ENCODE assay signal across 25 cellular contexts in the genomic region with DNA sequence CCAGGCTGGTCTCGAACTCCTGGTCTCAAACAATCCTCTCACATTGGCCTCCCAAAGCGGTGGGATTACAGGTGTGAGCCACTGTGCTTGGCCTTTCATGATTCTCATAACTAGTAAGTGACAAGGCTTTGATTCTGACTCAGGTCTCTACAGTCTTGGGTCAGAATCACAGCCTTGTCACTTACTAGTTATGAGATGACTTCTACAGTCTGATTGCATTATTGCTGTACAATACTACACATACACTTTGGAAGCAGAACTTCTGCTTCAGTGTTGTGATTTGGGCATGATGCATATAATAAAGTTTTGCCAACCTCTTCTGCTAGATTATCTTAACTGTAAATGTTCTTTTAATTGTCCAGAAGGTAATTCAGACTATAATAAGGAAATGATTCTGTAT.
DNase-seq lines count a peak whose midpoint lies in the region; ATAC-seq, FAIRE-seq and TF ChIP-seq lines count a peak whose summit lies in the region.
"Had no signal": no experiment of that assay in that cellular context is flagged by ENCODE, and none has a peak within 500 bp of the region (broad histone marks: within the 10 kb centered on the region; RNA-seq: fewer than 3 reads in every experiment).

No MANE protein-coding gene starts in this region.

- peaks cover 63% of the 10 kb centered on the region for H3K4me1 Mint-ChIP-seq in activated CD4-positive, alpha-beta T cell treated with anti-CD3 and anti-CD28 coated beads for 36 hours

- no peak overlapping the region for H3K27ac ChIP-seq in keratinocyte (ENCODE audit: control insufficient read depth, insufficient read depth, low read length)
- H3K27ac ChIP-seq in body of pancreas: no peak overlapping the region
- H3K27ac ChIP-seq: ovary, sigmoid colon had no signal

- in situ Hi-C loops in KBM-7 (cut with MboI; ENCODE audit: low pct_unique_long_range_greater_than_20kb, low sequenced_read_pairs): no loop called here

- no peak for TF ChIP-seq POLR2A in body of pancreas (IDR thresholded peaks at IDR 0.05)

- ATAC-seq in activated CD4-positive, alpha-beta T cell treated with anti-CD3 and anti-CD28 coated beads for 36 hours: peak; percentile 91
- ATAC-seq in HG02870 (IDR thresholded peaks at IDR 0.05; ENCODE audit: unreplicated experiment): peak; percentile 60
- ATAC-seq in HG02938 (IDR thresholded peaks at IDR 0.05; ENCODE audit: unreplicated experiment): no peak
- ATAC-seq in body of pancreas: no peak
- ATAC-seq: SK-N-SH treated with all-trans-retinoic acid at 6 μM for 48 hours had no signal

- dilution Hi-C loops in keratinocyte (cut with MboI; ENCODE audit: extremely low pct_ligation_motif_present, low sequenced_read_pairs): no loop called here

- peak; percentile 44 for DNase-seq in activated CD4-positive, alpha-beta T cell treated with anti-CD3 and anti-CD28 coated beads for 36 hours
- no peak for DNase-seq in activated CD4-positive, alpha-beta T cell treated with anti-CD3 and anti-CD28 coated beads, Interleukin-2, amount 50 U/mL, for 48 hours
- DNase-seq in GM06990 (ENCODE audit: extremely low read depth, insufficient read length): peak; percentile 23
- no peak for DNase-seq in keratinocyte (ENCODE audit: low read depth, low spot score)
- no peak for DNase-seq in body of pancreas
- no peak for DNase-seq in KBM-7
- DNase-seq: 8988T; amniotic stem cell; Caco-2; erythroblast; foreskin melanocyte; hypothalamus; Kasumi-1; mammary epithelial cell; NCI-H1092; NCI-H2107; NCI-H510A treated with DMSO at 0.1 percent for 48 hours; ovary; sigmoid colon; stimulated activated CD4-positive, alpha-beta T cell treated with anti-CD3 and anti-CD28 coated beads, Interleukin-2, amount 100 ng/mL, for 24 hours had no signal

- H3K9me3 ChIP-seq in keratinocyte (ENCODE audit: control insufficient read depth, low read depth, low read length): no peaks in the 10 kb centered on the region
- no peaks in the 10 kb centered on the region for H3K9me3 ChIP-seq in body of pancreas
- H3K9me3 ChIP-seq: Caco-2, ovary, sigmoid colon had no signal

- CTCF ChIA-PET in activated CD4-positive, alpha-beta T cell treated with anti-CD3 and anti-CD28 coated beads for 36 hours (lab: Charles Lee): no interaction called here

- H3K4me1 ChIP-seq in keratinocyte (ENCODE audit: control insufficient read depth, extremely low read depth, insufficient read depth, low read length) (peaks cover 2% of the 10 kb centered on the region), body of pancreas (no peaks in the 10 kb centered on the region)
- H3K4me1 ChIP-seq: Caco-2 had no signal

- H3K4me3 ChIP-seq in GM06990 (replicated peaks; ENCODE audit: low read depth, low read length) (no peak overlapping the region), keratinocyte (ENCODE audit: control insufficient read depth in 2 of 3, extremely low read depth in 1 of 3, insufficient read depth in 2 of 3, low read depth in 1 of 3, low read length in 3 of 3) (no peak overlapping the region), body of pancreas (no peak overlapping the region)
- H3K4me3 ChIP-seq: ovary, sigmoid colon had no signal

- H3K27ac Mint-ChIP-seq in activated CD4-positive, alpha-beta T cell treated with anti-CD3 and anti-CD28 coated beads for 36 hours: peak overlapping the region; percentile 15
- H3K27ac Mint-ChIP-seq: activated T-helper 1 cell treated with anti-CD3 and anti-CD28 coated beads, Interleukin-12 subunit alpha, Interleukin-12 subunit beta, Interleukin-2, Interleukin-4 antibody, amounts not matched to agents 30 ng/mL and 10 ng/mL and 1 ng/mL, durations not matched to agents 14 hours and 24 hours and 36 hours had no signal

- peak; percentile 26 for FAIRE-seq in keratinocyte (lab: Jason Lieb, UNC)

- H3K36me3 ChIP-seq in GM06990 (ENCODE audit: control insufficient read depth, insufficient read depth, low read length) (no peaks in the 10 kb centered on the region), keratinocyte (ENCODE audit: control insufficient read depth in 2 of 2, extremely low read depth in 1 of 2, insufficient read depth in 2 of 2, low read length in 2 of 2) (peaks cover 2 to 5% of the 10 kb centered on the region in 2 experiments), body of pancreas (replicated peaks in 1 of 2; ENCODE audit: insufficient read depth in 1 of 2, low read depth in 2 of 2) (no peaks in the 10 kb centered on the region)
- H3K36me3 ChIP-seq: ovary, sigmoid colon had no signal

- peaks cover 5% of the 10 kb centered on the region for H3K9me3 Mint-ChIP-seq in activated CD4-positive, alpha-beta T cell treated with anti-CD3 and anti-CD28 coated beads for 36 hours (ENCODE audit: low read depth)
- H3K9me3 Mint-ChIP-seq: central memory CD8-positive, alpha-beta T cell had no signal

- no peak overlapping the region for H2AFZ ChIP-seq in keratinocyte (ENCODE audit: control insufficient read depth, low read length)

- H3K27me3 Mint-ChIP-seq in activated CD4-positive, alpha-beta T cell treated with anti-CD3 and anti-CD28 coated beads for 36 hours: no peaks in the 10 kb centered on the region
- H3K27me3 Mint-ChIP-seq: central memory CD8-positive, alpha-beta T cell had no signal

- H3K79me2 ChIP-seq in keratinocyte (ENCODE audit: control insufficient read depth, insufficient read depth, low read length): peaks cover 77% of the 10 kb centered on the region

- no peaks in the 10 kb centered on the region for H4K20me1 ChIP-seq in keratinocyte (ENCODE audit: control insufficient read depth, extremely low read depth, insufficient read depth, low read length)

- H3K4me3 Mint-ChIP-seq in activated CD4-positive, alpha-beta T cell treated with anti-CD3 and anti-CD28 coated beads for 36 hours: no peak overlapping the region
- H3K4me3 Mint-ChIP-seq: activated T-helper 1 cell treated with anti-CD3 and anti-CD28 coated beads, Interleukin-12 subunit alpha, Interleukin-12 subunit beta, Interleukin-2, Interleukin-4 antibody, amounts not matched to agents 30 ng/mL and 10 ng/mL and 1 ng/mL, durations not matched to agents 14 hours and 24 hours and 36 hours; central memory CD8-positive, alpha-beta T cell had no signal

- WGBS in body of pancreas, 2 donors: 90 to 100% methylated on average over 2 of the region's 2 CpGs

- H3K9ac ChIP-seq in keratinocyte (ENCODE audit: control insufficient read depth, extremely low read depth, insufficient read depth, low read length): no peak overlapping the region

- intact Hi-C loops in activated CD4-positive, alpha-beta T cell treated with anti-CD3 and anti-CD28 coated beads for 36 hours (cut with DNase I, micrococcal nuclease): loop anchor here (5.0 to 10.0 kb wide), 3 partner anchors 79 to 124 kb away; partner anchors contain the start of gene KDM6A (in 1 of the 2)
- intact Hi-C loops in body of pancreas (cut with DNase I): no loop called here

- POLR2A ChIA-PET in activated CD4-positive, alpha-beta T cell treated with anti-CD3 and anti-CD28 coated beads for 36 hours (lab: Charles Lee): no interaction called here

- H3K27me3 ChIP-seq in GM06990 (replicated peaks; ENCODE audit: control insufficient read depth, insufficient read depth, low read length): no peaks in the 10 kb centered on the region
- H3K27me3 ChIP-seq in keratinocyte (ENCODE audit: control insufficient read depth, extremely low read depth, insufficient read depth, low read length): no peaks in the 10 kb centered on the region
- no peaks in the 10 kb centered on the region for H3K27me3 ChIP-seq in body of pancreas
- H3K27me3 ChIP-seq: ovary, sigmoid colon had no signal

- no peak overlapping the region for H3K4me2 ChIP-seq in keratinocyte (ENCODE audit: control insufficient read depth, extremely low read depth, insufficient read depth, low read depth, low read length)

- TF ChIP-seq CTCF in GM06990 (IDR thresholded peaks at IDR 0.05; ENCODE audit: insufficient read depth, low read length, poor library complexity, severe bottlenecking): no peak
- TF ChIP-seq CTCF in keratinocyte (optimal IDR thresholded peaks at IDR 0.05 in 1 of 3, IDR thresholded peaks at IDR 0.05 in 1 of 3, conservative IDR thresholded peaks at IDR 0.05 in 1 of 3; ENCODE audit: extremely low read depth in 1 of 3, insufficient read depth in 2 of 3, low read length in 3 of 3): no peak
- no peak for TF ChIP-seq CTCF in body of pancreas (IDR thresholded peaks at IDR 0.05)

- peaks cover 31% of the 10 kb centered on the region for H3K36me3 Mint-ChIP-seq in activated CD4-positive, alpha-beta T cell treated with anti-CD3 and anti-CD28 coated beads for 36 hours (ENCODE audit: low read depth)

- no peaks in the 10 kb centered on the region for H3K9me1 ChIP-seq in keratinocyte (ENCODE audit: control insufficient read depth, extremely low read depth, insufficient read depth, low read length)

Comparison
In these comparisons a context has a peak if more than half of its experiments do, and no peak if none do; other contexts are left out.
1. DNase-seq: peak in activated CD4-positive, alpha-beta T cell treated with anti-CD3 and anti-CD28 coated beads for 36 hours (single experiment) and GM06990 (single experiment); none in activated CD4-positive, alpha-beta T cell treated with anti-CD3 and anti-CD28 coated beads, Interleukin-2, amount 50 U/mL, for 48 hours (0 of 2), keratinocyte (single experiment), body of pancreas (0 of 4) and KBM-7 (single experiment).
2. ATAC-seq: peak in activated CD4-positive, alpha-beta T cell treated with anti-CD3 and anti-CD28 coated beads for 36 hours (single experiment) and HG02870 (single experiment); none in HG02938 (single experiment) and body of pancreas (single experiment).